Comparison of ENCODE assay signal across 22 cellular contexts in the genomic region with DNA sequence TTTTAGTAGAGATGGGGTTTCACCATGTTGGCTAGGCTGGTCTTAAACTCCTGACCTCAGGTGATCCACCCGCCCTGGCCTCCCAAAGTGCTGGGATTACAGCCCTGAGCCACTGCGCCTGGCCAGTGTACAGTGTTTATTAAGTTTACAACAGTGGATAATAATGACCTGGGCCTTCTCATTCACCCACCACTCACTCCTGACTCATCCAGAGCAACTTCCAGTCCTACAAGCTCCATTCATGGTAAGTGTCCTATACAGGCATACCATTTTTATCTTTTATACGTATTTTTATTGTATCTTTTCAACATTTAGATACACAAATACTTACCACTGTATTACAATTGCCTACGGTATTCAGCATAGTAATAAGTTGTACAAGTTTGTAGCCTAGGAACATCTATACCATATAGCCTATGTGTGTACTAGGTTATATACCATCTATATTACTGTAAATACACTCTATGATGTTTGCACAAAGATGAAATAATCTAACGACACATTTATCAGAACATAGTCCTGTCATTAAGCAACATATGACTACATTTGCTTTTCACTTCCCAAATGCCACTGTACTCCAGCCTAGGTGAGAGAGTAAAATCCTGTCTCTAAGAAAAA. TPM values are rescaled to one million over a fixed set of nuclear protein-coding genes. Genes with fewer than 3 reads are reported as not detected.
"Had no signal": no experiment of that assay in that cellular context is flagged by ENCODE, and none has a peak within 500 bp of the region (broad histone marks: within the 10 kb centered on the region; RNA-seq: fewer than 3 reads in every experiment).

No MANE protein-coding gene starts in this region.

- H3K9me3 ChIP-seq: lower lobe of right lung, psoas muscle, right lobe of liver, tibial artery, upper lobe of left lung, uterus had no signal

- H3K27ac Mint-ChIP-seq: effector memory CD8-positive, alpha-beta T cell; immature natural killer cell; memory B cell; naive B cell; stimulated activated memory B cell treated with anti-CD40 and anti-IgM and Interleukin-4, amounts not matched to agents 10 μg/mL and 1 μg/mL and 100 μg/mL, for 72 hours; stimulated activated naive CD8-positive, alpha-beta T cell treated with anti-CD3 and anti-CD28 coated beads, Interleukin-15, Interleukin-2, amounts not matched to agents 100 ng/mL and 50 ng/mL, for 24 hours had no signal

- H3K36me3 Mint-ChIP-seq: immature natural killer cell; memory B cell; naive B cell; stimulated activated memory B cell treated with anti-CD40 and anti-IgM and Interleukin-4, amounts not matched to agents 10 μg/mL and 1 μg/mL and 100 μg/mL, for 72 hours had no signal

- H3K27ac ChIP-seq: foreskin keratinocyte, left ventricle myocardium inferior, lower lobe of right lung, psoas muscle, right lobe of liver, tibial artery, upper lobe of left lung, uterus had no signal

- H3K4me3 Mint-ChIP-seq: dendritic cell treated with granulocyte-macrophage colony-stimulating factor and Interleukin-4, amounts not matched to agents 40 ng/mL and 50 ng/mL, for 4 days; effector memory CD8-positive, alpha-beta T cell; immature natural killer cell; memory B cell; naive B cell; stimulated activated memory B cell treated with anti-CD40 and anti-IgM and Interleukin-4, amounts not matched to agents 10 μg/mL and 1 μg/mL and 100 μg/mL, for 72 hours; stimulated activated naive CD8-positive, alpha-beta T cell treated with anti-CD3 and anti-CD28 coated beads, Interleukin-15, Interleukin-2, amounts not matched to agents 100 ng/mL and 50 ng/mL, for 24 hours had no signal

- H3K4me1 ChIP-seq: left ventricle myocardium inferior, lower lobe of right lung, psoas muscle, right lobe of liver, tibial artery, upper lobe of left lung, uterus had no signal

- H3K27me3 ChIP-seq: foreskin keratinocyte, right lobe of liver, tibial artery, upper lobe of left lung, uterus had no signal

- H3K4me3 ChIP-seq: left ventricle myocardium inferior, lower lobe of right lung, psoas muscle, right lobe of liver, tibial artery, upper lobe of left lung, uterus had no signal

- H3K9me3 Mint-ChIP-seq: dendritic cell treated with granulocyte-macrophage colony-stimulating factor and Interleukin-4, amounts not matched to agents 40 ng/mL and 50 ng/mL, for 4 days; effector memory CD8-positive, alpha-beta T cell; immature natural killer cell; memory B cell; stimulated activated memory B cell treated with anti-CD40 and anti-IgM and Interleukin-4, amounts not matched to agents 10 μg/mL and 1 μg/mL and 100 μg/mL, for 72 hours; stimulated activated naive CD8-positive, alpha-beta T cell treated with anti-CD3 and anti-CD28 coated beads, Interleukin-15, Interleukin-2, amounts not matched to agents 100 ng/mL and 50 ng/mL, for 24 hours had no signal

- H3K36me3 ChIP-seq: left ventricle myocardium inferior, lower lobe of right lung, neutrophil, right lobe of liver, tibial artery, upper lobe of left lung, uterus had no signal

- DNase-seq: effector memory CD8-positive, alpha-beta T cell; erythroblast; foreskin keratinocyte; immature natural killer cell; left ventricle myocardium inferior; lower lobe of right lung; midbrain; naive B cell; psoas muscle; retina; right lobe of liver; stimulated activated CD4-positive, alpha-beta T cell treated with anti-CD3 and anti-CD28 coated beads, Interleukin-4, amount 100 ng/mL, for 24 hours; tibial artery; upper lobe of left lung; uterus had no signal

- H3K27me3 Mint-ChIP-seq: memory B cell; stimulated activated memory B cell treated with anti-CD40 and anti-IgM and Interleukin-4, amounts not matched to agents 10 μg/mL and 1 μg/mL and 100 μg/mL, for 72 hours had no signal

RNA-seq across cellular contexts. Expression of a gene that starts 17.1 kb away (rescaled TPM):
- total RNA-seq: left ventricle myocardium inferior, temporal lobe had no signal
- polyA plus RNA-seq: neural cell had no signal

RNA-seq across cellular contexts. Expression of a gene that starts 23.8 kb away (rescaled TPM):
- total RNA-seq: left ventricle myocardium inferior, temporal lobe had no signal
- polyA plus RNA-seq: immature natural killer cell, neural cell had no signal

RNA-seq across cellular contexts. Expression of a gene that starts 51.8 kb away (rescaled TPM):
- total RNA-seq: left ventricle myocardium inferior, temporal lobe had no signal
- polyA plus RNA-seq: neural cell had no signal
